In the genomic region with DNA sequence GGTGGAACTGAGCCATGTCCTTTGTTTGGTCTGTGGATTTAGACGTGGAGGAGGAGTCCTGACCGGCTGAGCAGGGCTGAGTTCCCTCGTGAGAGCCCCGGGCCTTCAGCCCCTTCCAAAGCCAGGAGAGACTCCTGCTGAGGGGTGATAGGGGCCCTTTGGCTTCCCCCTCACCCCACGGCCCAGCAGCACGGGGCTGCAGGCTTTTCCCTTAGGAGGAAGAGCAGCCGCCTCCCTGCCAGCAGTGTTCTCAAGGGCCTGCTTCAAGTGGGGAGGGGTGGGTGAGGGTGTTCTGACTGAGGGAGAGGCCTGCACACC, we compare ENCODE assay signal across 9 cellular contexts. TPM values are rescaled to one million over a fixed set of nuclear protein-coding genes. Genes with fewer than 3 reads are reported as not detected.
DNase-seq lines count a peak whose midpoint lies in the region; ATAC-seq and TF ChIP-seq lines count a peak whose summit lies in the region.
"Had no signal": no experiment of that assay in that cellular context is flagged by ENCODE, and none has a peak within 500 bp of the region (broad histone marks: within the 10 kb centered on the region; RNA-seq: fewer than 3 reads in every experiment).

No MANE protein-coding gene starts in this region.

- H3K27ac ChIP-seq in Panc1 (ENCODE audit: low read length), result peak overlapping the region; percentile 10
- peak overlapping the region; percentile 62 to 90 (median 84) for H3K27ac ChIP-seq in esophagus muscularis mucosa (replicated peaks in 1 of 4)
- H3K27ac ChIP-seq in skeletal muscle tissue (ENCODE audit: low read depth, low read length), result peak overlapping the region; percentile 83

- H3K9ac ChIP-seq in skeletal muscle tissue (ENCODE audit: low read depth in 1 of 3, low read length in 3 of 3), result peak overlapping the region in 1 of 3 donors; percentile 25

- intact Hi-C loops in Panc1 (cut with micrococcal nuclease; ENCODE audit: unreplicated experiment), result no loop called here
- intact Hi-C loops in esophagus muscularis mucosa (cut with DNase I), result loop anchor here (5.0 kb wide), 1 partner anchor 100 kb away; no protein-coding TSS in a partner anchor

- H3K4me1 ChIP-seq in Panc1 (ENCODE audit: control insufficient read depth, insufficient read depth, low read length) (peaks cover 17% of the 10 kb centered on the region), esophagus muscularis mucosa (peaks cover 29 to 43% (median 35%) of the 10 kb centered on the region in 4 donors), skeletal muscle tissue (ENCODE audit: control insufficient read depth in 3 of 3, insufficient read depth in 3 of 3, low read length in 3 of 3) (peaks cover 26 to 32% (median 28%) of the 10 kb centered on the region in 3 donors)

- no TSS peak for BruUV-seq in Panc1 (replicated peaks; lab: Mats Ljungman, UMichigan)

- in situ Hi-C loops in Panc1 (cut with HindIII; ENCODE audit: low pct_unique_long_range_greater_than_20kb, low sequenced_read_pairs), result no loop called here
- in situ Hi-C loops in GM13977 (cut with MboI; ENCODE audit: low pct_unique_long_range_greater_than_20kb, low sequenced_read_pairs, unreplicated experiment), result loop anchor here (25.0 kb wide), 1 partner anchor 390 kb away; a partner anchor contains a TSS

- H3K9me3 ChIP-seq in Panc1 (ENCODE audit: control insufficient read depth, insufficient read depth, low read depth, low read length) (no peaks in the 10 kb centered on the region), esophagus muscularis mucosa (no peaks in the 10 kb centered on the region), skeletal muscle tissue (ENCODE audit: control insufficient read depth in 3 of 3, low read length in 3 of 3) (no peaks in the 10 kb centered on the region)

- H3K4me3 ChIP-seq in Panc1 (ENCODE audit: low read depth in 2 of 2, low read length in 2 of 2) (no peak overlapping the region), esophagus muscularis mucosa (no peak overlapping the region), skeletal muscle tissue (ENCODE audit: low read length in 3 of 3) (no peak overlapping the region)

- H3K27me3 ChIP-seq in Panc1 (ENCODE audit: control insufficient read depth, insufficient read depth, low read length) (no peaks in the 10 kb centered on the region), esophagus muscularis mucosa (peaks cover 0 to 9% (median 0%) of the 10 kb centered on the region in 4 donors), skeletal muscle tissue (ENCODE audit: control insufficient read depth in 3 of 3, insufficient read depth in 3 of 3, low read length in 3 of 3) (peaks cover 0 to 10% (median 3%) of the 10 kb centered on the region in 3 donors)

- TF ChIP-seq POLR2A in esophagus muscularis mucosa (IDR thresholded peaks at IDR 0.05; ENCODE audit: low read depth), result no peak

- peak; percentile 80 to 89 for DNase-seq in NCI-H2081 (lab: John Stamatoyannopoulos, UW)
- no peak for DNase-seq in NCI-H2081 treated with DMSO at 0.1 percent for 48 hours (lab: John Stamatoyannopoulos, UW)
- no peak for DNase-seq in Panc1 (ENCODE audit: low read depth, low spot score)
- DNase-seq in esophagus muscularis mucosa (ENCODE audit: extremely low spot score), result no peak
- no peak for DNase-seq in SIG-M5 treated with dmso at 0.1 percent for 504 hours (lab: John Stamatoyannopoulos, UW; ENCODE audit: unreplicated experiment)
- no peak for DNase-seq in SW480 (ENCODE audit: low spot score)
- no peak for DNase-seq in GM13977 (ENCODE audit: low spot score)
- DNase-seq: caudate nucleus had no signal

- POLR2A ChIA-PET in Panc1 (lab: Charles Lee), result no interaction called here

- H3K36me3 ChIP-seq in Panc1 (ENCODE audit: control insufficient read depth, insufficient read depth, low read length), result no peaks in the 10 kb centered on the region
- H3K36me3 ChIP-seq in esophagus muscularis mucosa, result no peaks in the 10 kb centered on the region
- H3K36me3 ChIP-seq in skeletal muscle tissue (ENCODE audit: control insufficient read depth in 3 of 3, insufficient read depth in 3 of 3, low read length in 3 of 3), result no peaks in the 10 kb centered on the region

- no peak for TF ChIP-seq EP300 in esophagus muscularis mucosa (IDR thresholded peaks at IDR 0.05)

- CTCF ChIA-PET in Panc1 (lab: Charles Lee), result no interaction called here

- ATAC-seq in Panc1, result no peak

- no peak for TF ChIP-seq CTCF in Panc1 (IDR thresholded peaks at IDR 0.05)
- TF ChIP-seq CTCF in esophagus muscularis mucosa (IDR thresholded peaks at IDR 0.05), result no peak
- TF ChIP-seq CTCF in GM13977 (IDR thresholded peaks at IDR 0.05; ENCODE audit: extremely low read depth, insufficient read depth, missing control alignments), result no peak

- 48% methylated on average over 7 of the region's 7 CpGs for WGBS in esophagus muscularis mucosa

RNA-seq across cellular contexts. Expression of a gene that starts 1.5 kb away (rescaled TPM):
- total RNA-seq in Panc1 (2021; ENCODE audit: unreplicated experiment) (40.1 TPM), esophagus muscularis mucosa (10 to 100 TPM in 3 of 4 donors, 1 to 10 TPM in 1; 8.8 to 17.0 (median 13.2) TPM), skeletal muscle tissue (4.2 TPM)
- polyA plus RNA-seq in Panc1 (2012; ENCODE audit: insufficient read length), result 67.2 TPM

RNA-seq across cellular contexts. Expression of a gene that starts 29.2 kb away (rescaled TPM):
- 4.5 TPM for total RNA-seq in Panc1 (2021; ENCODE audit: unreplicated experiment)
- 2.8 TPM for polyA plus RNA-seq in Panc1 (2012; ENCODE audit: insufficient read length)
- total RNA-seq in esophagus muscularis mucosa, result 1 to 10 TPM; 2.5 to 9.6 (median 4.9) TPM
- 7.8 TPM for total RNA-seq in skeletal muscle tissue

Comparison
In these comparisons a context has a peak if more than half of its experiments do, and no peak if none do; other contexts are left out.
1. DNase-seq: peak in NCI-H2081 (2 of 2); none in NCI-H2081 treated with DMSO at 0.1 percent for 48 hours (single experiment), Panc1 (single experiment), esophagus muscularis mucosa (single experiment), SIG-M5 treated with dmso at 0.1 percent for 504 hours (single experiment), SW480 (single experiment) and GM13977 (single experiment).
2. H3K27ac ChIP-seq: peak in every context shown above with its lines; median percentile 84 in esophagus muscularis mucosa; 83 in skeletal muscle tissue; 10 in Panc1.